In the genomic region with DNA sequence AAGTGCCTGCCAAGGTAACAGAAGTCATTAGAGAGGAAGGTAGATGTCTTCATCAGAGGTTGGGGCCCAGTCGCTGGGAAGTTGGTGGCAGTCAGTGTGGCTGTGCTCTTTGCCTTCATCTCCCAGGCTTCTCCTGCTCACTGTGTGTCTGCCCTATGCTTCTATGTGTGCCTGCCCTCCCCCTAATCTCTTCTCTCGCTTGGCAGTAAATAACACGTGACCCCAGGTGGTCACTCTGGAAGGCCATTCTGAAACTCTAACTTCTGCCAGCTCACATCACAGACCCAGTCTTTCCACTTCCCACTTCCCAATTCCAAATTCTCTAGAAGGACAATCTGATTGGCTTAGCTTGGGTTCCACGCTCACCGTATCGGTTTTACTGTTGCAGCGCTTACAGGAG, we compare ENCODE assay signal across 19 cellular contexts.
"Had no signal": no experiment of that assay in that cellular context is flagged by ENCODE, and none has a peak within 500 bp of the region (broad histone marks: within the 10 kb centered on the region; RNA-seq: fewer than 3 reads in every experiment).

No MANE protein-coding gene starts in this region.

- H3K9me3 Mint-ChIP-seq: immature natural killer cell; mesothelial cell of epicardium; naive B cell; natural killer cell treated with Interleukin-12 subunit alpha and Interleukin-12 subunit beta and Interleukin-15 and Interleukin-18, amount 100 ng/mL, for 72 hours; stimulated activated naive B cell treated with anti-CD40 and anti-IgM and Interleukin-4, amounts not matched to agents 10 μg/mL and 1 μg/mL and 100 μg/mL, for 72 hours; stimulated activated naive CD8-positive, alpha-beta T cell treated with anti-CD3 and anti-CD28 coated beads, Interleukin-15, Interleukin-2, amounts not matched to agents 100 ng/mL and 50 ng/mL, for 24 hours had no signal

- H3K4me3 Mint-ChIP-seq: immature natural killer cell; mesothelial cell of epicardium; naive B cell; natural killer cell treated with Interleukin-12 subunit alpha and Interleukin-12 subunit beta and Interleukin-15 and Interleukin-18, amount 100 ng/mL, for 72 hours; stimulated activated naive B cell treated with anti-CD40 and anti-IgM and Interleukin-4, amounts not matched to agents 10 μg/mL and 1 μg/mL and 100 μg/mL, for 72 hours; stimulated activated naive CD8-positive, alpha-beta T cell treated with anti-CD3 and anti-CD28 coated beads, Interleukin-15, Interleukin-2, amounts not matched to agents 100 ng/mL and 50 ng/mL, for 24 hours had no signal

- ATAC-seq: left ventricle myocardium superior; lower lobe of right lung; mucosa of descending colon; natural killer cell treated with Interleukin-12 subunit alpha and Interleukin-12 subunit beta and Interleukin-15 and Interleukin-18, amount 100 ng/mL, for 72 hours; right lobe of liver; stimulated activated naive B cell treated with anti-CD40 and anti-IgM and Interleukin-4, amounts not matched to agents 10 μg/mL and 1 μg/mL and 100 μg/mL, for 72 hours had no signal

- H3K27me3 Mint-ChIP-seq: naive B cell; natural killer cell treated with Interleukin-12 subunit alpha and Interleukin-12 subunit beta and Interleukin-15 and Interleukin-18, amount 100 ng/mL, for 72 hours; stimulated activated naive B cell treated with anti-CD40 and anti-IgM and Interleukin-4, amounts not matched to agents 10 μg/mL and 1 μg/mL and 100 μg/mL, for 72 hours; stimulated activated naive CD8-positive, alpha-beta T cell treated with anti-CD3 and anti-CD28 coated beads, Interleukin-15, Interleukin-2, amounts not matched to agents 100 ng/mL and 50 ng/mL, for 24 hours had no signal

- DNase-seq: dermis blood vessel endothelial cell; hypothalamus; immature natural killer cell; left ventricle myocardium superior; lower lobe of right lung; mucosa of descending colon; naive B cell; nucleus accumbens; posterior cingulate gyrus; retina; right lobe of liver; small intestine; stimulated activated CD4-positive, alpha-beta T cell treated with anti-CD3 and anti-CD28 coated beads, Interleukin-15, amount 100 ng/mL, for 24 hours; stimulated activated CD4-positive, alpha-beta T cell treated with anti-CD3 and anti-CD28 coated beads, Interleukin-2, amount 100 ng/mL, for 48 hours; stimulated activated naive B cell treated with anti-CD40 and anti-IgM and Interleukin-4, amounts not matched to agents 10 μg/mL and 1 μg/mL and 100 μg/mL, for 72 hours; upper lobe of left lung had no signal

- H3K36me3 Mint-ChIP-seq: naive B cell; natural killer cell treated with Interleukin-12 subunit alpha and Interleukin-12 subunit beta and Interleukin-15 and Interleukin-18, amount 100 ng/mL, for 72 hours had no signal

- H3K27ac Mint-ChIP-seq: mesothelial cell of epicardium; natural killer cell treated with Interleukin-12 subunit alpha and Interleukin-12 subunit beta and Interleukin-15 and Interleukin-18, amount 100 ng/mL, for 72 hours; stimulated activated naive B cell treated with anti-CD40 and anti-IgM and Interleukin-4, amounts not matched to agents 10 μg/mL and 1 μg/mL and 100 μg/mL, for 72 hours; stimulated activated naive CD8-positive, alpha-beta T cell treated with anti-CD3 and anti-CD28 coated beads, Interleukin-15, Interleukin-2, amounts not matched to agents 100 ng/mL and 50 ng/mL, for 24 hours had no signal
